Comparison of ENCODE assay signal across 9 cellular contexts in the genomic region with DNA sequence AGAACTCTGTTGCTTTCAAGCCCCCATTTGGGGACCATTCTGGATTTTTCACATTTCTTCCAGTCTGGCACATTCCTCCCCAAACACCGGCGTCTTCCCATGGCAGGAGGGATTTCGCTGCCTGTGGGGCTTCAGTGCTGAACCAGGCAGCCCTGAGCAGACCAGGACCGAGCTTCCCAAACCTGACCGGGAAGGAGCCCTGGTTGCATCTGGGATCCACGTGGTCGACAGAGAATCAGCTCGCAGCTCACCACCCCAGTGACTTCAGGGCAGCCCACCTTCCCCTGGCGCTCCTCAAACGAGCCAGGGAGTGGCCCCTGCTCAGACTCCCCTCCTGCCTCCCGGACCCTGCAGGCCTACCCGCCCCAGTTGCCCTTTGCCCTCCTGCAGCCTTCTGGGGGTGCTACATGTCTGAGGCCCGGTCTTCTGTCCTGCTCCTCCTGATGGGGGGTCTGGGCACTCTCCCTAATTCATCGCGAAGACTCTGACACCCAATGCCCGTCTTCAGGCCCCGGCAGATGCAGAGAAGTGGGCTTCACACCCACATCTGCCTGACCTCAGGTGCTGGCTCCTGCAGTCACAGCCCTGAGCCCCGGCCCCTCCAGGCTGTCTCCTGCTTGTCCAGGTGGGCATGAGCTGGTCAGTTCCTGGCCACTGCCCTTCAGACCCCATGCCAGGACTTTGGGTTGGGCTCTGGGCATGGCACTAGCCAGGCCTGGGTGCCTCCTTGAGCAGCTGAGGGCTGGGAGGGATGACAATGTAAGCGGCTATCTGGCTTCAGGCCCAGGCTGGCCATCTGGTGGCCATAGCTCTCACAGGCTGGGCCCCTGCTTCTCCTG. TPM values are rescaled to one million over a fixed set of nuclear protein-coding genes. Genes with fewer than 3 reads are reported as not detected.
DNase-seq lines count a peak whose midpoint lies in the region; ATAC-seq and TF ChIP-seq lines count a peak whose summit lies in the region.
"Had no signal": no experiment of that assay in that cellular context is flagged by ENCODE, and none has a peak within 500 bp of the region (broad histone marks: within the 10 kb centered on the region; RNA-seq: fewer than 3 reads in every experiment).

No MANE protein-coding gene starts in this region.

- peaks cover 46% of the 10 kb centered on the region for H3K4me1 Mint-ChIP-seq in osteocyte (ENCODE audit: unreplicated experiment)

- peak overlapping the region; percentile 82 for H3K4me3 ChIP-seq in OCI-LY3 (ENCODE audit: low read length)
- H3K4me3 ChIP-seq in endocrine pancreas (ENCODE audit: control insufficient read depth, insufficient read depth, low read length): no peak overlapping the region

- H3K4me1 ChIP-seq in OCI-LY3 (ENCODE audit: low read length) (peaks cover 30% of the 10 kb centered on the region), endocrine pancreas (ENCODE audit: control insufficient read depth, insufficient read depth, low read length) (no peaks in the 10 kb centered on the region)

- H3K79me2 ChIP-seq in OCI-LY3 (ENCODE audit: low read length): no peaks in the 10 kb centered on the region

- no peak for ATAC-seq in GM19324 (IDR thresholded peaks at IDR 0.05; ENCODE audit: low FRiP score, unreplicated experiment)

- no peak overlapping the region for H2AFZ ChIP-seq in OCI-LY3 (ENCODE audit: low read depth, low read length)

- no peak overlapping the region for H3K27ac Mint-ChIP-seq in osteocyte (ENCODE audit: unreplicated experiment)

- H3K36me3 ChIP-seq in OCI-LY3 (replicated peaks; ENCODE audit: low read depth, low read length): peaks cover 8% of the 10 kb centered on the region
- no peaks in the 10 kb centered on the region for H3K36me3 ChIP-seq in endocrine pancreas (ENCODE audit: control insufficient read depth, insufficient read depth, low read length)

- H3K9ac ChIP-seq in OCI-LY3 (ENCODE audit: low read length) (peak overlapping the region; percentile 51; the same call in 1 of the 2 replicates), endocrine pancreas (ENCODE audit: control insufficient read depth, insufficient read depth, low read length) (peak overlapping the region; percentile 65)

- peak; percentile 2 for DNase-seq in DMS53 treated with DMSO at 0.1 percent for 48 hours (lab: John Stamatoyannopoulos, UW; ENCODE audit: unreplicated experiment)
- peak; percentile 80 for DNase-seq in osteocyte (ENCODE audit: extremely low spot score, unreplicated experiment)
- no peak for DNase-seq in NCI-H774 (lab: John Stamatoyannopoulos, UW)
- no peak for DNase-seq in GF-D8 (lab: John Stamatoyannopoulos, UW)
- DNase-seq in activated CD4-positive, alpha-beta T cell treated with anti-CD3 and anti-CD28 coated beads for 1 hour: no peak

- no peak for TF ChIP-seq CTCF in OCI-LY3 (IDR thresholded peaks at IDR 0.05; ENCODE audit: low read depth, low read length)
- TF ChIP-seq CTCF in osteocyte (IDR thresholded peaks at IDR 0.05): no peak

- no peaks in the 10 kb centered on the region for H4K20me1 ChIP-seq in OCI-LY3 (ENCODE audit: insufficient read depth, low read length)

- no peaks in the 10 kb centered on the region for H3K36me3 Mint-ChIP-seq in osteocyte (ENCODE audit: unreplicated experiment)

- H3K9me3 Mint-ChIP-seq in osteocyte (ENCODE audit: unreplicated experiment): no peaks in the 10 kb centered on the region

- H3K27me3 Mint-ChIP-seq in osteocyte (ENCODE audit: unreplicated experiment): peaks cover 5% of the 10 kb centered on the region

- peak overlapping the region; percentile 71 for H3K4me3 Mint-ChIP-seq in osteocyte (ENCODE audit: unreplicated experiment)

- H3K27me3 ChIP-seq in OCI-LY3 (ENCODE audit: low read depth, low read length): 0 out of 2 replicates have a peak, but pooled peaks cover 4% of the 10 kb centered on the region
- H3K27me3 ChIP-seq in endocrine pancreas (ENCODE audit: control insufficient read depth, insufficient read depth, low read length): no peaks in the 10 kb centered on the region

- peak overlapping the region; percentile 91 for H3K4me2 ChIP-seq in OCI-LY3 (ENCODE audit: low read length)

- H3K27ac ChIP-seq in OCI-LY3 (ENCODE audit: low read length): no peak overlapping the region

- H3K9me3 ChIP-seq in OCI-LY3 (ENCODE audit: insufficient read depth, low read length) (peaks cover 5% of the 10 kb centered on the region), endocrine pancreas (ENCODE audit: control insufficient read depth, low read length) (no peaks in the 10 kb centered on the region)

RNA-seq across cellular contexts. Expression of a gene that starts 26.2 kb away (rescaled TPM):
- not detected in 2 replicates for total RNA-seq in osteocyte
- total RNA-seq: lung microvascular endothelial cell had no signal

RNA-seq across cellular contexts. Expression of a gene that starts 54.0 kb away (rescaled TPM):
- 28.6 and 29.6 TPM in 2 replicates for total RNA-seq in osteocyte

RNA-seq across cellular contexts. Expression of a gene that starts 54.2 kb away (rescaled TPM):
- total RNA-seq in osteocyte: 18.2 and 20.7 TPM in 2 replicates

Comparison
In these comparisons a context has a peak if more than half of its experiments do, and no peak if none do; other contexts are left out.
1. DNase-seq: peak in DMS53 treated with DMSO at 0.1 percent for 48 hours (single experiment) and osteocyte (single experiment); none in NCI-H774 (single experiment), GF-D8 (single experiment) and activated CD4-positive, alpha-beta T cell treated with anti-CD3 and anti-CD28 coated beads for 1 hour (single experiment).